ENCODE assay signal across 8 cellular contexts in the genomic region with DNA sequence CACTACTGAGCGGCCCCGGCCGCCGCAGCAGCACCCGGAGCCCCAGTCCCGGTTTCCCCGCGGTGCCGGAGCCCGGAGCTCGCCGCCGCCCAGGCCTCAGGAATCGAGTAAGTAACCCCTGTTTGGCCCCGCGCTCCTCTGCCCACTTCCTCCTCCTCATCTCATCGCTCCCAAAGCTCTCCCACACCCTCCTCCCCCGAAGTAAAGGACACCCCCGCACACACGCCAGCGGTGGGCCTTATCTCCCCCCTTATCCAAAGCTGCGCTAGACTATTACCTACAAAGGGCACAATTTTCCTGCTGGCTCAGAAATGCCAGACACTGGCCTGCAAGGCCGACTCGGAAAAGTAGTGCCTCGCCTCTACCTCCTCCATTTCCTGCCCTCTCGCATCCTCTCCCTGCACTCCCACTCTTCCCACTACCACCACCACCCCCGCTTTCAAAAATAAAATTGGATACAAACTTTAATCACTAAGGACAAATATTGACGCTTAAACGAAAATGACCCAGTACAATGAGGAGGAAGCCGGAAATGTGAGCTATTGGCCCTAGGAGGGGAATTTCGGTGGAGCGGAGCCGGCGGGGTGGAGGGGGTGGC. TPM values are rescaled to one million over a fixed set of nuclear protein-coding genes. Genes with fewer than 3 reads are reported as not detected.
A peak's percentile ranks its signal among the peaks of the same experiment; 100 is the strongest.
DNase-seq lines count a peak whose midpoint lies in the region; ATAC-seq and TF ChIP-seq lines count a peak whose summit lies in the region.

No MANE protein-coding gene starts in this region.

- peaks cover 14% of the 10 kb centered on the region for H3K4me1 Mint-ChIP-seq in CD14-positive monocyte
- H3K4me1 Mint-ChIP-seq in activated naive CD8-positive, alpha-beta T cell treated with anti-CD3 and anti-CD28 coated beads, Interleukin-2, amount 10 ng/mL, durations not matched to agents 7 days and 5 days: peaks cover 8% of the 10 kb centered on the region

- H3K9ac ChIP-seq in mucosa of rectum (ENCODE audit: low read depth in 1 of 2, low read length in 2 of 2): no peak overlapping the region

- peak; percentile 28 for ATAC-seq in HG02759 (IDR thresholded peaks at IDR 0.05; ENCODE audit: unreplicated experiment)
- no peak for ATAC-seq in activated naive CD8-positive, alpha-beta T cell treated with anti-CD3 and anti-CD28 coated beads, Interleukin-2, amount 10 ng/mL, durations not matched to agents 7 days and 5 days (ENCODE audit: low read depth)

- peak overlapping the region; percentile 17 to 30 for H3K4me3 ChIP-seq in mucosa of rectum (ENCODE audit: low read length in 2 of 2)

- POLR2A ChIA-PET in activated naive CD8-positive, alpha-beta T cell treated with anti-CD3 and anti-CD28 coated beads, Interleukin-2, amount 10 ng/mL, durations not matched to agents 7 days and 5 days (lab: Charles Lee): no interaction called here

- H3K27ac ChIP-seq in mucosa of rectum (ENCODE audit: low read depth in 2 of 2, low read length in 2 of 2): no peak overlapping the region

- intact Hi-C loops in CD14-positive monocyte (cut with micrococcal nuclease): no loop called here

- H3K4me1 ChIP-seq in mucosa of rectum (ENCODE audit: control insufficient read depth in 2 of 2, insufficient read depth in 2 of 2, low read length in 2 of 2): peaks cover 0 to 2% of the 10 kb centered on the region in 2 donors

- peaks cover 5 to 47% (median 37%) of the 10 kb centered on the region in 7 donors for H3K9me3 Mint-ChIP-seq in CD14-positive monocyte
- peaks cover 2% of the 10 kb centered on the region for H3K9me3 Mint-ChIP-seq in activated naive CD8-positive, alpha-beta T cell treated with anti-CD3 and anti-CD28 coated beads, Interleukin-2, amount 10 ng/mL, durations not matched to agents 7 days and 5 days

- TF ChIP-seq CTCF in CD14-positive monocyte (IDR thresholded peaks at IDR 0.05): no peak

- peaks cover 80 to 89% (median 89%) of the 10 kb centered on the region in 3 donors for H3K27me3 Mint-ChIP-seq in CD14-positive monocyte (ENCODE audit: low read depth in 3 of 3)
- H3K27me3 Mint-ChIP-seq in activated naive CD8-positive, alpha-beta T cell treated with anti-CD3 and anti-CD28 coated beads, Interleukin-2, amount 10 ng/mL, durations not matched to agents 7 days and 5 days: peaks cover 54% of the 10 kb centered on the region

- peaks cover 0 to 4% of the 10 kb centered on the region in 2 donors for H3K9me3 ChIP-seq in mucosa of rectum (ENCODE audit: control insufficient read depth in 2 of 2, low read length in 2 of 2)

- peak overlapping the region; percentile 50 to 85 for H3K4me3 Mint-ChIP-seq in CD14-positive monocyte
- peak overlapping the region; percentile 33 for H3K4me3 Mint-ChIP-seq in activated naive CD8-positive, alpha-beta T cell treated with anti-CD3 and anti-CD28 coated beads, Interleukin-2, amount 10 ng/mL, durations not matched to agents 7 days and 5 days

- peaks cover 35 to 46% of the 10 kb centered on the region in 2 donors for H3K27me3 ChIP-seq in mucosa of rectum (ENCODE audit: control insufficient read depth in 2 of 2, insufficient read depth in 2 of 2, low read length in 2 of 2)

- peaks cover 3 to 10% of the 10 kb centered on the region in 2 donors for H3K36me3 Mint-ChIP-seq in CD14-positive monocyte
- peaks cover 2% of the 10 kb centered on the region for H3K36me3 Mint-ChIP-seq in activated naive CD8-positive, alpha-beta T cell treated with anti-CD3 and anti-CD28 coated beads, Interleukin-2, amount 10 ng/mL, durations not matched to agents 7 days and 5 days

- H3K27ac Mint-ChIP-seq in CD14-positive monocyte: peak overlapping the region in 1 of 7 donors; percentile 44
- H3K27ac Mint-ChIP-seq in activated naive CD8-positive, alpha-beta T cell treated with anti-CD3 and anti-CD28 coated beads, Interleukin-2, amount 10 ng/mL, durations not matched to agents 7 days and 5 days: peak overlapping the region; percentile 78

- no peak for DNase-seq in CD14-positive monocyte (ENCODE audit: low spot score)
- no peak for DNase-seq in activated naive CD8-positive, alpha-beta T cell treated with anti-CD3 and anti-CD28 coated beads, Interleukin-2, amount 10 ng/mL, durations not matched to agents 7 days and 5 days
- no peak for DNase-seq in HUDEP-2 (lab: John Stamatoyannopoulos, UW; ENCODE audit: unreplicated experiment in 76 of 76)
- DNase-seq in EL: no peak
- no peak for DNase-seq in activated CD4-positive, alpha-beta T cell treated with anti-CD3 and anti-CD28 coated beads, Interleukin-2, amount 50 U/mL, for 1 hour
- no peak for DNase-seq in NOMO-1 (lab: John Stamatoyannopoulos, UW; ENCODE audit: unreplicated experiment in 2 of 2)

- H3K36me3 ChIP-seq in mucosa of rectum (ENCODE audit: control insufficient read depth in 2 of 2, insufficient read depth in 2 of 2, low read length in 2 of 2): no peaks in the 10 kb centered on the region

RNA-seq across cellular contexts. Expression of a gene that starts 0.6 kb away (rescaled TPM):
- polyA plus RNA-seq in CD14-positive monocyte: not detected
- total RNA-seq in activated naive CD8-positive, alpha-beta T cell treated with anti-CD3 and anti-CD28 coated beads, Interleukin-2, amount 10 ng/mL, durations not matched to agents 7 days and 5 days: not detected
